ENCODE assay signal across 14 cellular contexts in the genomic region with DNA sequence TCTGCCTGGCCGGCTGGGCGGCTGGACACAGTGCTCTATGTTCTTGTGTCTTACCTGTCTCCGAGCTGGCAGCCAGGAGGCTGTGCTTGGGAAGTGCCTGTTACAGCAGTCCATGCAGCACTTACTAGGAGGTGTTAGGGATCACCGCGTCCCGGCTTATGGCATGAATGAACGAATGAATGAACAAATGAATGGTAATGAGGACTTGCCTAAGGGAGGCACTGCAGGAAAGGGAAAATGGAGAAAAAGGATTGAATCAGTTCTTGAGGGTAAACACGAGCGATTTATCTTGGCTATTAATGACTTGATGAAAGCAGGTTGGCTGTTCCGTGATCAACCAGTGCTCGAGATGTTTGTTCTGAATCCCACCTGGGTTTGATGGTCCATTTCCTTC. TPM values are rescaled to one million over a fixed set of nuclear protein-coding genes. Genes with fewer than 3 reads are reported as not detected.
DNase-seq lines count a peak whose midpoint lies in the region; ATAC-seq and TF ChIP-seq lines count a peak whose summit lies in the region.
"Had no signal": no experiment of that assay in that cellular context is flagged by ENCODE, and none has a peak within 500 bp of the region (broad histone marks: within the 10 kb centered on the region; RNA-seq: fewer than 3 reads in every experiment).

No MANE protein-coding gene starts in this region.

- H2AFZ ChIP-seq in OCI-LY1 (ENCODE audit: low read length) = no peak overlapping the region

- H3K36me3 Mint-ChIP-seq in CD4-positive, alpha-beta T cell (ENCODE audit: low read depth) = peaks cover 17% of the 10 kb centered on the region
- peaks cover 72% of the 10 kb centered on the region for H3K36me3 Mint-ChIP-seq in dendritic cell treated with granulocyte-macrophage colony-stimulating factor and Interleukin-4, amounts not matched to agents 40 ng/mL and 50 ng/mL, for 4 days (ENCODE audit: low read depth)

- H3K27ac ChIP-seq in CD4-positive, alpha-beta T cell (ENCODE audit: low read depth, low read length) = peak overlapping the region; percentile 13
- H3K27ac ChIP-seq in OCI-LY1 (ENCODE audit: low read depth, low read length, poor library complexity, severe bottlenecking) = peak overlapping the region; percentile 23
- H3K27ac ChIP-seq in neutrophil = peak overlapping the region; percentile 98
- H3K27ac ChIP-seq: WERI-Rb-1 had no signal

- H3K4me1 Mint-ChIP-seq in CD4-positive, alpha-beta T cell (ENCODE audit: low read depth) = peaks cover 77% of the 10 kb centered on the region
- peaks cover 94% of the 10 kb centered on the region for H3K4me1 Mint-ChIP-seq in dendritic cell treated with granulocyte-macrophage colony-stimulating factor and Interleukin-4, amounts not matched to agents 40 ng/mL and 50 ng/mL, for 4 days (ENCODE audit: low read depth)

- H3K4me3 Mint-ChIP-seq in CD4-positive, alpha-beta T cell = peak overlapping the region; percentile 60
- H3K4me3 Mint-ChIP-seq in dendritic cell treated with granulocyte-macrophage colony-stimulating factor and Interleukin-4, amounts not matched to agents 40 ng/mL and 50 ng/mL, for 4 days = peak overlapping the region; percentile 61

- H3K36me3 ChIP-seq in OCI-LY1 (ENCODE audit: insufficient read depth, low read length) (no peaks in the 10 kb centered on the region; the same call in 1 of the 2 replicates), neutrophil (peaks cover 28% of the 10 kb centered on the region)
- H3K36me3 ChIP-seq: WERI-Rb-1 had no signal

- H4K20me1 ChIP-seq in OCI-LY1 (ENCODE audit: insufficient read depth, low read length) = no peaks in the 10 kb centered on the region

- CTCF ChIA-PET in CD4-positive, alpha-beta T cell (lab: Charles Lee) = interaction anchor here (0.6 to 0.7 kb wide), 2 partner anchors 46 to 128 kb away, joined by 3 read pairs; no protein-coding TSS in a partner anchor

- H3K27ac Mint-ChIP-seq in CD4-positive, alpha-beta T cell = peak overlapping the region; percentile 95
- peak overlapping the region; percentile 94 for H3K27ac Mint-ChIP-seq in dendritic cell treated with granulocyte-macrophage colony-stimulating factor and Interleukin-4, amounts not matched to agents 40 ng/mL and 50 ng/mL, for 4 days

- peaks cover 46% of the 10 kb centered on the region for H3K4me1 ChIP-seq in OCI-LY1 (ENCODE audit: insufficient read depth, low read length, severe bottlenecking)
- H3K4me1 ChIP-seq in neutrophil (ENCODE audit: control insufficient read depth in 1 of 2, insufficient read depth in 1 of 2, low read depth in 1 of 2, low read length in 1 of 2) = peaks cover 77 to 81% of the 10 kb centered on the region in 2 experiments

- H3K9me3 Mint-ChIP-seq in CD4-positive, alpha-beta T cell = no peaks in the 10 kb centered on the region
- H3K9me3 Mint-ChIP-seq in dendritic cell treated with granulocyte-macrophage colony-stimulating factor and Interleukin-4, amounts not matched to agents 40 ng/mL and 50 ng/mL, for 4 days = no peaks in the 10 kb centered on the region

- 0 out of 2 replicates have a peak overlapping the region, but pooled peaks have one; percentile 29 for H3K4me2 ChIP-seq in OCI-LY1 (ENCODE audit: low read length)

- no peak overlapping the region for H3K9ac ChIP-seq in OCI-LY1 (ENCODE audit: low read length)

- H3K9me2 ChIP-seq in OCI-LY1 (ENCODE audit: low read depth, low read length) = no peaks in the 10 kb centered on the region

- no peak for ATAC-seq in CD4-positive, alpha-beta T cell (ENCODE audit: poor library complexity)
- no peak for ATAC-seq in GM19395 (IDR thresholded peaks at IDR 0.05; ENCODE audit: unreplicated experiment)

- H3K27me3 Mint-ChIP-seq in CD4-positive, alpha-beta T cell = no peaks in the 10 kb centered on the region
- no peaks in the 10 kb centered on the region for H3K27me3 Mint-ChIP-seq in dendritic cell treated with granulocyte-macrophage colony-stimulating factor and Interleukin-4, amounts not matched to agents 40 ng/mL and 50 ng/mL, for 4 days

- no peaks in the 10 kb centered on the region for H3F3A ChIP-seq in OCI-LY1 (ENCODE audit: insufficient read depth, low read length)

- H3K79me2 ChIP-seq in OCI-LY1 (ENCODE audit: insufficient read depth, low read length) = no peaks in the 10 kb centered on the region

- intact Hi-C loops in CD4-positive, alpha-beta T cell (cut with DNase I, micrococcal nuclease) = no loop called here
- intact Hi-C loops in dendritic cell treated with granulocyte-macrophage colony-stimulating factor and Interleukin-4, amounts not matched to agents 40 ng/mL and 50 ng/mL, for 4 days (cut with micrococcal nuclease) = no loop called here

- H3K27me3 ChIP-seq in CD4-positive, alpha-beta T cell (ENCODE audit: control insufficient read depth, insufficient read depth, low read length) = no peaks in the 10 kb centered on the region
- H3K27me3 ChIP-seq in OCI-LY1 (ENCODE audit: insufficient read depth, low read length) = no peaks in the 10 kb centered on the region
- no peaks in the 10 kb centered on the region for H3K27me3 ChIP-seq in neutrophil

- H3K9me3 ChIP-seq in CD4-positive, alpha-beta T cell (ENCODE audit: control insufficient read depth, low read length) = no peaks in the 10 kb centered on the region
- H3K9me3 ChIP-seq in OCI-LY1 (ENCODE audit: low read length) (no peaks in the 10 kb centered on the region), neutrophil (no peaks in the 10 kb centered on the region)

- POLR2A ChIA-PET in CD4-positive, alpha-beta T cell (lab: Charles Lee) = interaction anchor here (1.0 to 3.5 kb wide), 7 partner anchors 13 to 300 kb away, joined by 4 to 64 read pairs (median 32); a partner anchor contains a TSS

- DNase-seq in CD4-positive, alpha-beta T cell = no peak
- DNase-seq in NCI-H2081 (lab: John Stamatoyannopoulos, UW) = no peak
- no peak for DNase-seq in stimulated activated CD4-positive, alpha-beta T cell treated with anti-CD3 and anti-CD28 coated beads, Interleukin-12 subunit alpha, Interleukin-12 subunit beta, amount 100 ng/mL, for 4 hours
- no peak for DNase-seq in stimulated activated naive CD4-positive, alpha-beta T cell treated with Interleukin-2 at 50 U/mL for 16 hours (lab: John Stamatoyannopoulos, UW)
- DNase-seq: activated naive CD4-positive, alpha-beta T cell treated with Interleukin-2 at 50 U/mL for 16 hours; Calu3; cortex of kidney; NCI-H526 treated with DMSO at 0.1 percent for 48 hours; SIG-M5; WERI-Rb-1 had no signal

- TF ChIP-seq CTCF in CD4-positive, alpha-beta T cell (IDR thresholded peaks at IDR 0.05) = no peak
- TF ChIP-seq CTCF in OCI-LY1 (IDR thresholded peaks at IDR 0.05; ENCODE audit: low read length) (no peak), neutrophil (IDR thresholded peaks at IDR 0.05) (no peak)

- H3K4me3 ChIP-seq in OCI-LY1 (ENCODE audit: low read depth, low read length, poor library complexity, severe bottlenecking) (no peak overlapping the region), neutrophil (ENCODE audit: low read depth in 1 of 2, low read length in 1 of 2) (peak overlapping the region; percentile 50 to 55)

RNA-seq across cellular contexts. Expression of a gene that starts 31.1 kb away (rescaled TPM):
- 10 to 100 TPM; 31.2 to 34.1 TPM for total RNA-seq in CD4-positive, alpha-beta T cell

Comparison
In these comparisons a context has a peak if more than half of its experiments do, and no peak if none do; other contexts are left out.
1. H3K27ac ChIP-seq: peak in every context shown above with its lines; median percentile 98 in neutrophil; 23 in OCI-LY1; 13 in CD4-positive, alpha-beta T cell.